ENCODE assay signal across 8 cellular contexts in genomic region chr2:195498176-195498575, GRCh38.
DNase-seq lines count a peak whose midpoint lies in the region; ATAC-seq, FAIRE-seq and TF ChIP-seq lines count a peak whose summit lies in the region.

No MANE protein-coding gene starts in this region.

- TF ChIP-seq CTCF in A549 (IDR thresholded peaks at IDR 0.05), result no peak

- no peak overlapping the region for H3K4me2 ChIP-seq in A549

- H3K4me1 ChIP-seq in A549, result peaks cover 3% of the 10 kb centered on the region; the same call in 1 of the 3 replicates

- H3K27ac ChIP-seq in A549, result no peak overlapping the region; a peak in 1 of 6 replicates

- no peaks in the 10 kb centered on the region for H3K9me3 ChIP-seq in A549

- FAIRE-seq in A549 (lab: Jason Lieb, UNC), result no peak

- peak; percentile 20 to 40; a peak in 2 of 5 replicates for TF ChIP-seq RAD21 in A549 (conservative IDR thresholded peaks at IDR 0.05 in 1 of 2, IDR thresholded peaks at IDR 0.05 in 1 of 2)

- no peak for TF ChIP-seq EP300 in A549 (IDR thresholded peaks at IDR 0.05)

- POLR2A ChIA-PET in A549 (lab: Yijun Ruan, JAX), result no interaction called here

- DNase-seq in A549 (ENCODE audit: low read depth in 1 of 2, low spot score in 1 of 2) (peak in 1 of 2 experiments; percentile 33), M059J (ENCODE audit: low read depth) (peak; percentile 37), globus pallidus (ENCODE audit: low spot score) (peak; percentile 5), NCI-H2196 treated with DMSO at 0.1 percent for 48 hours (lab: John Stamatoyannopoulos, UW; ENCODE audit: unreplicated experiment) (no peak), AG08396 (ENCODE audit: low spot score) (no peak)
- DNase-seq in activated T-cell treated with anti-CD3 and anti-CD28 coated beads, Interleukin-2, amount 50 U/mL, for 1 hour, result peak; percentile 52
- peak; percentile 60 for DNase-seq in stimulated activated CD4-positive, alpha-beta T cell treated with anti-CD3 and anti-CD28 coated beads, Interleukin-2, amount 100 ng/mL, for 4 hours (ENCODE audit: low read depth)

- CTCF ChIA-PET in A549 (lab: Yijun Ruan, JAX), result interaction anchor here (0.7 to 3.0 kb wide), 12 partner anchors 10 to 162 kb away, joined by 3 to 9 read pairs (median 3); no protein-coding TSS in a partner anchor

- TF ChIP-seq POLR2A in A549 (IDR thresholded peaks at IDR 0.05; ENCODE audit: low read length), result no peak

- peak in 1 of 2 experiments; percentile 47; a peak in 2 of 6 replicates for ATAC-seq in A549
- peak; percentile 62 for ATAC-seq in GM18861 (IDR thresholded peaks at IDR 0.05; ENCODE audit: unreplicated experiment)

- H3K4me3 ChIP-seq in A549, result no peak overlapping the region

TF ChIP-seq in A549, 52 proteins besides CTCF, POLR2A, EP300 and RAD21:
- TF ChIP-seq SMC3 (IDR thresholded peaks at IDR 0.05) (peak; percentile 29; the same call in 1 of the 3 replicates), MAZ (IDR thresholded peaks at IDR 0.05; ENCODE audit: borderline replicate concordance, low read depth, low read length) (no peak)

Comparison
In these comparisons a context has a peak if more than half of its experiments do, and no peak if none do; other contexts are left out.
1. DNase-seq: peak in M059J (single experiment), activated T-cell treated with anti-CD3 and anti-CD28 coated beads, Interleukin-2, amount 50 U/mL, for 1 hour (single experiment), globus pallidus (single experiment) and stimulated activated CD4-positive, alpha-beta T cell treated with anti-CD3 and anti-CD28 coated beads, Interleukin-2, amount 100 ng/mL, for 4 hours (single experiment); none in NCI-H2196 treated with DMSO at 0.1 percent for 48 hours (single experiment) and AG08396 (single experiment).